In the genomic region with DNA sequence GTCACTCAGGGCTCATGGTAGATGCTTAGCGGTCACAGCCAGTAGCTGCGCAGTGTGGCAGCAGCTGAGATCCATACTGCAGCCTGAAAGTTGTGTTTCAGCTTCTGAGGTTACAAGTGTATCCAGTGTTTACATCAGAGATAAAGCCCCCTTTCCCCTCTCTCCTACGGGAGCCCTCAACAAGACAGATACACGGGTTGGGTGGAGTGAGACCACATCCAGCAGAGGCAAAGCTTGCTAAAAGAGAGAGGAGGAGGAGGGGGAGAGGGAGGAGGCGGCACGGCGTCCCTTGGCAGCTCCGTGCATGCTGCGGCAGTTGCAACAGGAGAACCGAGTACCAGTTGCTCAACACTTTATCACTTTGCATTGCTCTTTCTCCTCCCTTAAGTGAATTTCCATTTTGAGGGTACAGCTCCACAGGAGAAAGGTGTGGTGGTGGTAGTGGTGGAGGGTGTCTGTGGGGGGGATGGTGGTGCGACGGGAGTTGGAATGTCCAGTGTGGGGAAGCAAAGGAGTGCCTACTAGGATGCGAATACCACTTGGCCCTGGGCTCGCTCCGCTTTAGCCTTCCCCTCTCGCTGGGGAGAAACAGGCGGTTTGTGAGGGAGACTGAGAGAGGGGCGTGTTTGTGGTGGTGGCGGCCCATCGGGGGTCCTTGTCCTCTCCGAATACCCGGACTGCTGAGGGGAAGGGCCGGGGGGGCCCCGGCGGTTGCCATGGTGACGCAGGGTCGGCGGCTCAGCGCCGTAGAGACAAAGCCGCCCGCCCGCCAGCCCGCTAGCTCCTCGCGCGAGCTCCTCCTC, we compare ENCODE assay signal across 1 cellular context.
TF ChIP-seq lines count a peak whose summit lies in the region.

No MANE protein-coding gene starts in this region.

TF ChIP-seq in K562, 482 proteins besides CTCF, POLR2A, EP300 and RAD21 (continued from another document and continues in another):
- TF ChIP-seq, protein P1, sequence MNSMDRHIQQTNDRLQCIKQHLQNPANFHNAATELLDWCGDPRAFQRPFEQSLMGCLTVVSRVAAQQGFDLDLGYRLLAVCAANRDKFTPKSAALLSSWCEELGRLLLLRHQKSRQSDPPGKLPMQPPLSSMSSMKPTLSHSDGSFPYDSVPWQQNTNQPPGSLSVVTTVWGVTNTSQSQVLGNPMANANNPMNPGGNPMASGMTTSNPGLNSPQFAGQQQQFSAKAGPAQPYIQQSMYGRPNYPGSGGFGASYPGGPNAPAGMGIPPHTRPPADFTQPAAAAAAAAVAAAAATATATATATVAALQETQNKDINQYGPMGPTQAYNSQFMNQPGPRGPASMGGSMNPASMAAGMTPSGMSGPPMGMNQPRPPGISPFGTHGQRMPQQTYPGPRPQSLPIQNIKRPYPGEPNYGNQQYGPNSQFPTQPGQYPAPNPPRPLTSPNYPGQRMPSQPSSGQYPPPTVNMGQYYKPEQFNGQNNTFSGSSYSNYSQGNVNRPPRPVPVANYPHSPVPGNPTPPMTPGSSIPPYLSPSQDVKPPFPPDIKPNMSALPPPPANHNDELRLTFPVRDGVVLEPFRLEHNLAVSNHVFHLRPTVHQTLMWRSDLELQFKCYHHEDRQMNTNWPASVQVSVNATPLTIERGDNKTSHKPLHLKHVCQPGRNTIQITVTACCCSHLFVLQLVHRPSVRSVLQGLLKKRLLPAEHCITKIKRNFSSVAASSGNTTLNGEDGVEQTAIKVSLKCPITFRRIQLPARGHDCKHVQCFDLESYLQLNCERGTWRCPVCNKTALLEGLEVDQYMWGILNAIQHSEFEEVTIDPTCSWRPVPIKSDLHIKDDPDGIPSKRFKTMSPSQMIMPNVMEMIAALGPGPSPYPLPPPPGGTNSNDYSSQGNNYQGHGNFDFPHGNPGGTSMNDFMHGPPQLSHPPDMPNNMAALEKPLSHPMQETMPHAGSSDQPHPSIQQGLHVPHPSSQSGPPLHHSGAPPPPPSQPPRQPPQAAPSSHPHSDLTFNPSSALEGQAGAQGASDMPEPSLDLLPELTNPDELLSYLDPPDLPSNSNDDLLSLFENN (IDR thresholded peaks at IDR 0.05; ENCODE audit: low read depth in 2 of 2, low read length in 2 of 2), result no peak
- TF ChIP-seq ZNF77 (CRISPR knock-in tag; IDR thresholded peaks at IDR 0.05) (no peak), CCNT2 (IDR thresholded peaks at IDR 0.05; ENCODE audit: borderline replicate concordance, extremely low read depth, insufficient read length, low read depth, low read length) (no peak), DMBX1 (CRISPR knock-in tag; IDR thresholded peaks at IDR 0.05; ENCODE audit: borderline replicate concordance) (no peak), MYC (IDR thresholded peaks at IDR 0.05; ENCODE audit: low read depth, low read length) (peak; percentile 23; the same call in 1 of the 2 replicates), MYC (CRISPR knock-in tag; IDR thresholded peaks at IDR 0.05; ENCODE audit: borderline replicate concordance, low read depth) (no peak), SMARCE1 (IDR thresholded peaks at IDR 0.05) (peak; percentile 64; the same call in 1 of the 2 replicates), ETV5 (CRISPR knock-in tag; IDR thresholded peaks at IDR 0.05; ENCODE audit: low read depth) (no peak), SETDB1 (IDR thresholded peaks at IDR 0.05; ENCODE audit: low read length) (no peak), IRF9 (tag; IDR thresholded peaks at IDR 0.05) (no peak), TGIF2 (CRISPR knock-in tag; IDR thresholded peaks at IDR 0.05) (no peak), ZC3H4 (CRISPR knock-in tag; IDR thresholded peaks at IDR 0.05; ENCODE audit: borderline replicate concordance) (no peak), DNMT1 (IDR thresholded peaks at IDR 0.05) (0 out of 2 replicates have a peak, but pooled peaks have one; percentile 19), STAT5A (IDR thresholded peaks at IDR 0.05; ENCODE audit: borderline replicate concordance, low read length) (no peak), GTF2E2 (tag; IDR thresholded peaks at IDR 0.05) (no peak), U2AF1 (optimal IDR thresholded peaks at IDR 0.05; ENCODE audit: low read depth, low read length) (no peak), PCBP1 (IDR thresholded peaks at IDR 0.05; ENCODE audit: low read depth, low read length, poor library complexity, severe bottlenecking) (peak; percentile 34), ZBTB1 (CRISPR knock-in tag; IDR thresholded peaks at IDR 0.05; ENCODE audit: borderline replicate concordance, low read depth) (0 out of 2 replicates have a peak, but pooled peaks have one; percentile 37), RBM39 (optimal IDR thresholded peaks at IDR 0.05; ENCODE audit: low read depth, low read length) (no peak), CSDE1 (IDR thresholded peaks at IDR 0.05) (peak in 1 of 2 experiments; percentile 79; a peak in 2 of 4 replicates), ZNF717 (CRISPR knock-in tag; IDR thresholded peaks at IDR 0.05) (no peak), ZNF197 (CRISPR knock-in tag; IDR thresholded peaks at IDR 0.05; ENCODE audit: low read depth) (no peak), GTF2A2 (tag; IDR thresholded peaks at IDR 0.05) (no peak), HOXB6 (CRISPR knock-in tag; IDR thresholded peaks at IDR 0.05; ENCODE audit: borderline replicate concordance) (no peak), PTTG1 (tag; IDR thresholded peaks at IDR 0.05; ENCODE audit: low read depth) (no peak), CBX2 (IDR thresholded peaks at IDR 0.05; ENCODE audit: insufficient read depth, low read length, poor library complexity, severe bottlenecking) (no peak), ZNF140 (CRISPR knock-in tag; IDR thresholded peaks at IDR 0.05) (no peak), HES1 (IDR thresholded peaks at IDR 0.05; ENCODE audit: low read depth) (no peak), BCOR (IDR thresholded peaks at IDR 0.05) (peak; percentile 67), NCOA4 (IDR thresholded peaks at IDR 0.05; ENCODE audit: partially characterized antibody) (no peak), FOXA1 (IDR thresholded peaks at IDR 0.05; ENCODE audit: borderline replicate concordance) (no peak), HDAC2 (IDR thresholded peaks at IDR 0.05) (peak; percentile 79), CBX1 (IDR thresholded peaks at IDR 0.05; ENCODE audit: low read depth) (no peak; the same call in 1 of the 2 replicates), RBM15 (IDR thresholded peaks at IDR 0.05; ENCODE audit: insufficient read depth, low read length) (no peak), ZNF699 (CRISPR knock-in tag; IDR thresholded peaks at IDR 0.05; ENCODE audit: insufficient replicate concordance) (no peak), MLLT1 (IDR thresholded peaks at IDR 0.05) (peak; percentile 33 to 48)
- TF ChIP-seq, protein P2, sequence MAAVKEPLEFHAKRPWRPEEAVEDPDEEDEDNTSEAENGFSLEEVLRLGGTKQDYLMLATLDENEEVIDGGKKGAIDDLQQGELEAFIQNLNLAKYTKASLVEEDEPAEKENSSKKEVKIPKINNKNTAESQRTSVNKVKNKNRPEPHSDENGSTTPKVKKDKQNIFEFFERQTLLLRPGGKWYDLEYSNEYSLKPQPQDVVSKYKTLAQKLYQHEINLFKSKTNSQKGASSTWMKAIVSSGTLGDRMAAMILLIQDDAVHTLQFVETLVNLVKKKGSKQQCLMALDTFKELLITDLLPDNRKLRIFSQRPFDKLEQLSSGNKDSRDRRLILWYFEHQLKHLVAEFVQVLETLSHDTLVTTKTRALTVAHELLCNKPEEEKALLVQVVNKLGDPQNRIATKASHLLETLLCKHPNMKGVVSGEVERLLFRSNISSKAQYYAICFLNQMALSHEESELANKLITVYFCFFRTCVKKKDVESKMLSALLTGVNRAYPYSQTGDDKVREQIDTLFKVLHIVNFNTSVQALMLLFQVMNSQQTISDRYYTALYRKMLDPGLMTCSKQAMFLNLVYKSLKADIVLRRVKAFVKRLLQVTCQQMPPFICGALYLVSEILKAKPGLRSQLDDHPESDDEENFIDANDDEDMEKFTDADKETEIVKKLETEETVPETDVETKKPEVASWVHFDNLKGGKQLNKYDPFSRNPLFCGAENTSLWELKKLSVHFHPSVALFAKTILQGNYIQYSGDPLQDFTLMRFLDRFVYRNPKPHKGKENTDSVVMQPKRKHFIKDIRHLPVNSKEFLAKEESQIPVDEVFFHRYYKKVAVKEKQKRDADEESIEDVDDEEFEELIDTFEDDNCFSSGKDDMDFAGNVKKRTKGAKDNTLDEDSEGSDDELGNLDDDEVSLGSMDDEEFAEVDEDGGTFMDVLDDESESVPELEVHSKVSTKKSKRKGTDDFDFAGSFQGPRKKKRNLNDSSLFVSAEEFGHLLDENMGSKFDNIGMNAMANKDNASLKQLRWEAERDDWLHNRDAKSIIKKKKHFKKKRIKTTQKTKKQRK (IDR thresholded peaks at IDR 0.05; ENCODE audit: borderline replicate concordance, low read depth, low read length), result no peak
- TF ChIP-seq, protein P3, sequence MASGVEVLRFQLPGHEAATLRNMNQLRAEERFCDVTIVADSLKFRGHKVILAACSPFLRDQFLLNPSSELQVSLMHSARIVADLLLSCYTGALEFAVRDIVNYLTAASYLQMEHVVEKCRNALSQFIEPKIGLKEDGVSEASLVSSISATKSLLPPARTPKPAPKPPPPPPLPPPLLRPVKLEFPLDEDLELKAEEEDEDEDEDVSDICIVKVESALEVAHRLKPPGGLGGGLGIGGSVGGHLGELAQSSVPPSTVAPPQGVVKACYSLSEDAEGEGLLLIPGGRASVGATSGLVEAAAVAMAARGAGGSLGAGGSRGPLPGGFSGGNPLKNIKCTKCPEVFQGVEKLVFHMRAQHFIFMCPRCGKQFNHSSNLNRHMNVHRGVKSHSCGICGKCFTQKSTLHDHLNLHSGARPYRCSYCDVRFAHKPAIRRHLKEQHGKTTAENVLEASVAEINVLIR (CRISPR knock-in tag; IDR thresholded peaks at IDR 0.05), result no peak
- TF ChIP-seq, protein P4, sequence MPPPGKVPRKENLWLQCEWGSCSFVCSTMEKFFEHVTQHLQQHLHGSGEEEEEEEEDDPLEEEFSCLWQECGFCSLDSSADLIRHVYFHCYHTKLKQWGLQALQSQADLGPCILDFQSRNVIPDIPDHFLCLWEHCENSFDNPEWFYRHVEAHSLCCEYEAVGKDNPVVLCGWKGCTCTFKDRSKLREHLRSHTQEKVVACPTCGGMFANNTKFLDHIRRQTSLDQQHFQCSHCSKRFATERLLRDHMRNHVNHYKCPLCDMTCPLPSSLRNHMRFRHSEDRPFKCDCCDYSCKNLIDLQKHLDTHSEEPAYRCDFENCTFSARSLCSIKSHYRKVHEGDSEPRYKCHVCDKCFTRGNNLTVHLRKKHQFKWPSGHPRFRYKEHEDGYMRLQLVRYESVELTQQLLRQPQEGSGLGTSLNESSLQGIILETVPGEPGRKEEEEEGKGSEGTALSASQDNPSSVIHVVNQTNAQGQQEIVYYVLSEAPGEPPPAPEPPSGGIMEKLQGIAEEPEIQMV (tag; conservative IDR thresholded peaks at IDR 0.05; ENCODE audit: low read depth), result no peak
- TF ChIP-seq, protein P5, sequence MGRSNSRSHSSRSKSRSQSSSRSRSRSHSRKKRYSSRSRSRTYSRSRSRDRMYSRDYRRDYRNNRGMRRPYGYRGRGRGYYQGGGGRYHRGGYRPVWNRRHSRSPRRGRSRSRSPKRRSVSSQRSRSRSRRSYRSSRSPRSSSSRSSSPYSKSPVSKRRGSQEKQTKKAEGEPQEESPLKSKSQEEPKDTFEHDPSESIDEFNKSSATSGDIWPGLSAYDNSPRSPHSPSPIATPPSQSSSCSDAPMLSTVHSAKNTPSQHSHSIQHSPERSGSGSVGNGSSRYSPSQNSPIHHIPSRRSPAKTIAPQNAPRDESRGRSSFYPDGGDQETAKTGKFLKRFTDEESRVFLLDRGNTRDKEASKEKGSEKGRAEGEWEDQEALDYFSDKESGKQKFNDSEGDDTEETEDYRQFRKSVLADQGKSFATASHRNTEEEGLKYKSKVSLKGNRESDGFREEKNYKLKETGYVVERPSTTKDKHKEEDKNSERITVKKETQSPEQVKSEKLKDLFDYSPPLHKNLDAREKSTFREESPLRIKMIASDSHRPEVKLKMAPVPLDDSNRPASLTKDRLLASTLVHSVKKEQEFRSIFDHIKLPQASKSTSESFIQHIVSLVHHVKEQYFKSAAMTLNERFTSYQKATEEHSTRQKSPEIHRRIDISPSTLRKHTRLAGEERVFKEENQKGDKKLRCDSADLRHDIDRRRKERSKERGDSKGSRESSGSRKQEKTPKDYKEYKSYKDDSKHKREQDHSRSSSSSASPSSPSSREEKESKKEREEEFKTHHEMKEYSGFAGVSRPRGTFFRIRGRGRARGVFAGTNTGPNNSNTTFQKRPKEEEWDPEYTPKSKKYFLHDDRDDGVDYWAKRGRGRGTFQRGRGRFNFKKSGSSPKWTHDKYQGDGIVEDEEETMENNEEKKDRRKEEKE (IDR thresholded peaks at IDR 0.05; ENCODE audit: borderline replicate concordance in 1 of 2, control insufficient read depth in 1 of 2, low read depth in 2 of 2, low read length in 1 of 2), result no peak
- TF ChIP-seq, protein P6, sequence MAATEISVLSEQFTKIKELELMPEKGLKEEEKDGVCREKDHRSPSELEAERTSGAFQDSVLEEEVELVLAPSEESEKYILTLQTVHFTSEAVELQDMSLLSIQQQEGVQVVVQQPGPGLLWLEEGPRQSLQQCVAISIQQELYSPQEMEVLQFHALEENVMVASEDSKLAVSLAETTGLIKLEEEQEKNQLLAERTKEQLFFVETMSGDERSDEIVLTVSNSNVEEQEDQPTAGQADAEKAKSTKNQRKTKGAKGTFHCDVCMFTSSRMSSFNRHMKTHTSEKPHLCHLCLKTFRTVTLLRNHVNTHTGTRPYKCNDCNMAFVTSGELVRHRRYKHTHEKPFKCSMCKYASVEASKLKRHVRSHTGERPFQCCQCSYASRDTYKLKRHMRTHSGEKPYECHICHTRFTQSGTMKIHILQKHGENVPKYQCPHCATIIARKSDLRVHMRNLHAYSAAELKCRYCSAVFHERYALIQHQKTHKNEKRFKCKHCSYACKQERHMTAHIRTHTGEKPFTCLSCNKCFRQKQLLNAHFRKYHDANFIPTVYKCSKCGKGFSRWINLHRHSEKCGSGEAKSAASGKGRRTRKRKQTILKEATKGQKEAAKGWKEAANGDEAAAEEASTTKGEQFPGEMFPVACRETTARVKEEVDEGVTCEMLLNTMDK (IDR thresholded peaks at IDR 0.05; ENCODE audit: borderline replicate concordance, insufficient read depth, low read depth, low read length, poor library complexity, severe bottlenecking), result no peak
